ENCODE assay signal across 8 cellular contexts in genomic region chr2:231961349-231962166, GRCh38. TPM values are rescaled to one million over a fixed set of nuclear protein-coding genes. Genes with fewer than 3 reads are reported as not detected.
A peak's percentile ranks its signal among the peaks of the same experiment; 100 is the strongest.
DNase-seq lines count a peak whose midpoint lies in the region; ATAC-seq and TF ChIP-seq lines count a peak whose summit lies in the region.

TSS of gene DIS3L2 (plus strand) at chr2:231961713. CDS start at chr2:232014928, 53,215 bp downstream.

- peaks cover 6% of the 10 kb centered on the region for H3K4me1 ChIP-seq in CD4-positive, CD25-positive, alpha-beta regulatory T cell (ENCODE audit: control insufficient read depth, insufficient read depth, low read length, poor library complexity, severe bottlenecking)
- H3K4me1 ChIP-seq in lung (ENCODE audit: control insufficient read depth in 2 of 2, insufficient read depth in 2 of 2, low read length in 2 of 2) = peaks cover 4 to 10% of the 10 kb centered on the region in 2 donors

- peak within 1 kb of the TSS; percentile 68 for H3K27ac ChIP-seq in CD4-positive, CD25-positive, alpha-beta regulatory T cell (ENCODE audit: insufficient read depth, low read length, poor library complexity, severe bottlenecking)
- peak within 1 kb of the TSS; percentile 82 to 92 for H3K27ac ChIP-seq in lung (ENCODE audit: low read depth in 1 of 2, low read length in 1 of 2)

- H3K4me3 Mint-ChIP-seq in CD4-positive, CD25-positive, alpha-beta regulatory T cell = peak within 1 kb of the TSS; percentile 94 to 98 (median 96)
- H3K4me3 Mint-ChIP-seq in activated CD8-positive, alpha-beta T cell treated with anti-CD3 and anti-CD28 coated beads, Interleukin-2, amount 10 ng/mL, durations not matched to agents 7 days and 5 days = peak within 1 kb of the TSS; percentile 96

- H3K9me3 Mint-ChIP-seq in CD4-positive, CD25-positive, alpha-beta regulatory T cell = no peaks in the 10 kb centered on the region
- H3K9me3 Mint-ChIP-seq in activated CD8-positive, alpha-beta T cell treated with anti-CD3 and anti-CD28 coated beads, Interleukin-2, amount 10 ng/mL, durations not matched to agents 7 days and 5 days (ENCODE audit: insufficient read depth) = no peaks in the 10 kb centered on the region

- WGBS in lung, 2 donors = 0 to 1% methylated on average over 73 to 83 of the region's 83 CpGs

- H3K9me3 ChIP-seq in CD4-positive, CD25-positive, alpha-beta regulatory T cell (ENCODE audit: control insufficient read depth in 2 of 2, low read length in 2 of 2) = no peaks in the 10 kb centered on the region
- no peaks in the 10 kb centered on the region for H3K9me3 ChIP-seq in lung (ENCODE audit: control insufficient read depth in 2 of 2, insufficient read depth in 1 of 2, low read length in 1 of 2)

- H3K4me1 Mint-ChIP-seq in CD4-positive, CD25-positive, alpha-beta regulatory T cell = peaks cover 23 to 51% (median 30%) of the 10 kb centered on the region in 4 donors
- H3K4me1 Mint-ChIP-seq in activated CD8-positive, alpha-beta T cell treated with anti-CD3 and anti-CD28 coated beads, Interleukin-2, amount 10 ng/mL, durations not matched to agents 7 days and 5 days (ENCODE audit: low read depth) = peaks cover 31% of the 10 kb centered on the region

- H3K27me3 ChIP-seq in CD4-positive, CD25-positive, alpha-beta regulatory T cell (ENCODE audit: control insufficient read depth, insufficient read depth, low read length) = no peaks in the 10 kb centered on the region
- no peaks in the 10 kb centered on the region for H3K27me3 ChIP-seq in lung (ENCODE audit: control insufficient read depth, insufficient read depth)

- H3K27me3 Mint-ChIP-seq in CD4-positive, CD25-positive, alpha-beta regulatory T cell = peaks cover 5% of the 10 kb centered on the region
- no peaks in the 10 kb centered on the region for H3K27me3 Mint-ChIP-seq in activated CD8-positive, alpha-beta T cell treated with anti-CD3 and anti-CD28 coated beads, Interleukin-2, amount 10 ng/mL, durations not matched to agents 7 days and 5 days (ENCODE audit: low read depth)

- peak; percentile 61 to 92 (median 82) for DNase-seq in CD4-positive, CD25-positive, alpha-beta regulatory T cell
- DNase-seq in NCI-H82 (lab: John Stamatoyannopoulos, UW) (peak; percentile 90), lung (ENCODE audit: low spot score) (peak; percentile 80)
- DNase-seq in activated CD8-positive, alpha-beta T cell treated with anti-CD3 and anti-CD28 coated beads, Interleukin-2, amount 10 ng/mL, durations not matched to agents 7 days and 5 days = peak; percentile 88
- peak; percentile 70 for DNase-seq in effector CD4-positive, alpha-beta T cell
- DNase-seq in stimulated activated CD4-positive, alpha-beta T cell treated with anti-CD3 and anti-CD28 coated beads, TNF-alpha, amount 100 ng/mL, for 4 hours (ENCODE audit: low read depth in 3 of 3) = peak; percentile 54 to 67 (median 55)

- CTCF ChIA-PET in activated CD8-positive, alpha-beta T cell treated with anti-CD3 and anti-CD28 coated beads, Interleukin-2, amount 10 ng/mL, durations not matched to agents 7 days and 5 days (lab: Charles Lee) = no interaction called here

- POLR2A ChIA-PET in activated CD8-positive, alpha-beta T cell treated with anti-CD3 and anti-CD28 coated beads, Interleukin-2, amount 10 ng/mL, durations not matched to agents 7 days and 5 days (lab: Charles Lee) = interaction anchor here (0.6 to 1.5 kb wide), 7 partner anchors 10 to 1736 kb away, joined by 3 to 5 read pairs (median 3); partner anchors contain the start of gene SP140

- peak; percentile 94 for ATAC-seq in CD4-positive, CD25-positive, alpha-beta regulatory T cell (ENCODE audit: low read depth in 2 of 2)
- ATAC-seq in GM19438 (IDR thresholded peaks at IDR 0.05; ENCODE audit: low read depth, unreplicated experiment) (peak; percentile 95), HG03571 (IDR thresholded peaks at IDR 0.05; ENCODE audit: unreplicated experiment) (peak; percentile 94), lung (ENCODE audit: insufficient read depth, low FRiP score) (peak; percentile 98)
- peak; percentile 94 for ATAC-seq in activated CD8-positive, alpha-beta T cell treated with anti-CD3 and anti-CD28 coated beads, Interleukin-2, amount 10 ng/mL, durations not matched to agents 7 days and 5 days

- peak within 1 kb of the TSS; percentile 87 to 97 (median 95) for H3K27ac Mint-ChIP-seq in CD4-positive, CD25-positive, alpha-beta regulatory T cell
- peak within 1 kb of the TSS; percentile 93 for H3K27ac Mint-ChIP-seq in activated CD8-positive, alpha-beta T cell treated with anti-CD3 and anti-CD28 coated beads, Interleukin-2, amount 10 ng/mL, durations not matched to agents 7 days and 5 days

- H3K4me3 ChIP-seq in CD4-positive, CD25-positive, alpha-beta regulatory T cell (ENCODE audit: low read depth, low read length) = peak within 1 kb of the TSS; percentile 87
- peak within 1 kb of the TSS; percentile 99 for H3K4me3 ChIP-seq in lung

- H3K36me3 Mint-ChIP-seq in CD4-positive, CD25-positive, alpha-beta regulatory T cell = no peaks in the 10 kb centered on the region
- H3K36me3 Mint-ChIP-seq in activated CD8-positive, alpha-beta T cell treated with anti-CD3 and anti-CD28 coated beads, Interleukin-2, amount 10 ng/mL, durations not matched to agents 7 days and 5 days (ENCODE audit: low read depth) = peaks cover 5% of the 10 kb centered on the region

- no peak for TF ChIP-seq CTCF in lung (IDR thresholded peaks at IDR 0.05; ENCODE audit: control extremely low read depth, extremely low read depth)

- H3K36me3 ChIP-seq in CD4-positive, CD25-positive, alpha-beta regulatory T cell (ENCODE audit: control insufficient read depth, insufficient read depth, low read length) = no peaks in the 10 kb centered on the region
- H3K36me3 ChIP-seq in lung (ENCODE audit: control insufficient read depth in 2 of 2, insufficient read depth in 2 of 2, low read length in 2 of 2) = no peaks in the 10 kb centered on the region

RNA-seq across cellular contexts. Expression of gene DIS3L2, which starts in this region (rescaled TPM):
- total RNA-seq in CD4-positive, CD25-positive, alpha-beta regulatory T cell = 76.9 TPM
- polyA plus RNA-seq in CD4-positive, CD25-positive, alpha-beta regulatory T cell = 10 to 100 TPM; 10.9 to 23.5 (median 17.2) TPM
- 10 to 100 TPM; 32.2 to 36.2 TPM for total RNA-seq in activated CD8-positive, alpha-beta T cell treated with anti-CD3 and anti-CD28 coated beads, Interleukin-2, amount 10 ng/mL, durations not matched to agents 7 days and 5 days
- 10 to 100 TPM; 40.8 to 41.0 TPM for total RNA-seq in lung
- 10 to 100 TPM; 12.7 to 21.3 TPM for polyA plus RNA-seq in lung

Comparison
In these comparisons a context has a peak if more than half of its experiments do, and no peak if none do; other contexts are left out.
1. Peak in every context shown above with its lines: DNase-seq, ATAC-seq, H3K4me3 ChIP-seq and H3K27ac ChIP-seq.